ENCODE assay signal across 2 cellular contexts in the genomic region with DNA sequence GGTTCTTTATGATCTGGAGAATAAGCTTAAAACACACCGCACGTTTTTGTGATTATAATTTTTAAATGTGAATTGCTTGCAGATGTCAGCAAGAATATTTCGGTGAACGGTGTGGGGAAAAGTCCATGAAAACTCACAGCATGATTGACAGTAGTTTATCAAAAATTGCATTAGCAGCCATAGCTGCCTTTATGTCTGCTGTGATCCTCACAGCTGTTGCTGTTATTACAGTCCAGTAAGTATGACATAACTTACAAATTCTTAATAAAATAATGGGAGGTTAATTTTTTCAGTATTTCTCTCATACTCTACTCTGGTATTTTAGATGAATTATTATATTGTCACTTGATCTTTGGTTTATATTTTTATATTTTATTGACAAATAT.
TF ChIP-seq lines count a peak whose summit lies in the region.

No MANE protein-coding gene starts in this region.

TF ChIP-seq in A549, 52 proteins besides CTCF, POLR2A, EP300 and RAD21:
- no peak for TF ChIP-seq FOSL2 (IDR thresholded peaks at IDR 0.05)
- TF ChIP-seq FOSL2 (CRISPR knock-in tag; IDR thresholded peaks at IDR 0.05): no peak
- no peak for TF ChIP-seq POLR2AphosphoS2 (conservative IDR thresholded peaks at IDR 0.05; ENCODE audit: low read length)
- TF ChIP-seq, protein P1, sequence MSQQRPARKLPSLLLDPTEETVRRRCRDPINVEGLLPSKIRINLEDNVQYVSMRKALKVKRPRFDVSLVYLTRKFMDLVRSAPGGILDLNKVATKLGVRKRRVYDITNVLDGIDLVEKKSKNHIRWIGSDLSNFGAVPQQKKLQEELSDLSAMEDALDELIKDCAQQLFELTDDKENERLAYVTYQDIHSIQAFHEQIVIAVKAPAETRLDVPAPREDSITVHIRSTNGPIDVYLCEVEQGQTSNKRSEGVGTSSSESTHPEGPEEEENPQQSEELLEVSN (IDR thresholded peaks at IDR 0.05; ENCODE audit: borderline replicate concordance, low read depth): no peak
- TF ChIP-seq BHLHE40 (IDR thresholded peaks at IDR 0.05; ENCODE audit: low read depth, low read length): no peak
- no peak for TF ChIP-seq HDAC2 (IDR thresholded peaks at IDR 0.05)
- TF ChIP-seq ESRRA (IDR thresholded peaks at IDR 0.05; ENCODE audit: borderline replicate concordance, low read length): no peak
- TF ChIP-seq, protein P2, sequence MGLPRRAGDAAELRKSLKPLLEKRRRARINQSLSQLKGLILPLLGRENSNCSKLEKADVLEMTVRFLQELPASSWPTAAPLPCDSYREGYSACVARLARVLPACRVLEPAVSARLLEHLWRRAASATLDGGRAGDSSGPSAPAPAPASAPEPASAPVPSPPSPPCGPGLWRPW (IDR thresholded peaks at IDR 0.05): no peak
- no peak for TF ChIP-seq PHF8 (IDR thresholded peaks at IDR 0.05; ENCODE audit: borderline replicate concordance, low read depth)
- no peak for TF ChIP-seq EHMT2 (IDR thresholded peaks at IDR 0.05; ENCODE audit: low read depth)
- TF ChIP-seq, protein P3, sequence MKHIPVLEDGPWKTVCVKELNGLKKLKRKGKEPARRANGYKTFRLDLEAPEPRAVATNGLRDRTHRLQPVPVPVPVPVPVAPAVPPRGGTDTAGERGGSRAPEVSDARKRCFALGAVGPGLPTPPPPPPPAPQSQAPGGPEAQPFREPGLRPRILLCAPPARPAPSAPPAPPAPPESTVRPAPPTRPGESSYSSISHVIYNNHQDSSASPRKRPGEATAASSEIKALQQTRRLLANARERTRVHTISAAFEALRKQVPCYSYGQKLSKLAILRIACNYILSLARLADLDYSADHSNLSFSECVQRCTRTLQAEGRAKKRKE (CRISPR knock-in tag; IDR thresholded peaks at IDR 0.05; ENCODE audit: low read depth): no peak
- TF ChIP-seq RNF2 (IDR thresholded peaks at IDR 0.05; ENCODE audit: borderline replicate concordance, low read depth): no peak
- no peak for TF ChIP-seq TP53 (CRISPR knock-in tag; IDR thresholded peaks at IDR 0.05)
- TF ChIP-seq HOXB13 (CRISPR knock-in tag; IDR thresholded peaks at IDR 0.05; ENCODE audit: low read depth): no peak

TF ChIP-seq in IMR-90, 13 proteins besides CTCF, POLR2A, EP300 and RAD21:
- TF ChIP-seq FOS (IDR thresholded peaks at IDR 0.05; ENCODE audit: low read depth, low read length) (no peak), RFX5 (IDR thresholded peaks at IDR 0.05; ENCODE audit: low read depth, low read length) (no peak), MXI1 (IDR thresholded peaks at IDR 0.05; ENCODE audit: borderline replicate concordance, low read depth, low read length) (no peak), NFE2L2 (IDR thresholded peaks at IDR 0.05; ENCODE audit: low read depth, low read length) (no peak), MAZ (IDR thresholded peaks at IDR 0.05; ENCODE audit: borderline replicate concordance, low read depth, low read length) (no peak), RCOR1 (IDR thresholded peaks at IDR 0.05; ENCODE audit: insufficient replicate concordance, low read length) (no peak), CEBPB (IDR thresholded peaks at IDR 0.05; ENCODE audit: low read depth, low read length) (no peak), BHLHE40 (IDR thresholded peaks at IDR 0.05; ENCODE audit: low read depth, low read length) (no peak), CHD1 (IDR thresholded peaks at IDR 0.05; ENCODE audit: low read depth, low read length) (no peak), MAFK (IDR thresholded peaks at IDR 0.05; ENCODE audit: low read depth, low read length) (no peak), SMC3 (IDR thresholded peaks at IDR 0.05; ENCODE audit: low read depth, low read length) (no peak)
- TF ChIP-seq, protein P4, sequence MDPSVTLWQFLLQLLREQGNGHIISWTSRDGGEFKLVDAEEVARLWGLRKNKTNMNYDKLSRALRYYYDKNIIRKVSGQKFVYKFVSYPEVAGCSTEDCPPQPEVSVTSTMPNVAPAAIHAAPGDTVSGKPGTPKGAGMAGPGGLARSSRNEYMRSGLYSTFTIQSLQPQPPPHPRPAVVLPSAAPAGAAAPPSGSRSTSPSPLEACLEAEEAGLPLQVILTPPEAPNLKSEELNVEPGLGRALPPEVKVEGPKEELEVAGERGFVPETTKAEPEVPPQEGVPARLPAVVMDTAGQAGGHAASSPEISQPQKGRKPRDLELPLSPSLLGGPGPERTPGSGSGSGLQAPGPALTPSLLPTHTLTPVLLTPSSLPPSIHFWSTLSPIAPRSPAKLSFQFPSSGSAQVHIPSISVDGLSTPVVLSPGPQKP (IDR thresholded peaks at IDR 0.05; ENCODE audit: borderline replicate concordance, low read depth, low read length): no peak
- TF ChIP-seq, protein P5, sequence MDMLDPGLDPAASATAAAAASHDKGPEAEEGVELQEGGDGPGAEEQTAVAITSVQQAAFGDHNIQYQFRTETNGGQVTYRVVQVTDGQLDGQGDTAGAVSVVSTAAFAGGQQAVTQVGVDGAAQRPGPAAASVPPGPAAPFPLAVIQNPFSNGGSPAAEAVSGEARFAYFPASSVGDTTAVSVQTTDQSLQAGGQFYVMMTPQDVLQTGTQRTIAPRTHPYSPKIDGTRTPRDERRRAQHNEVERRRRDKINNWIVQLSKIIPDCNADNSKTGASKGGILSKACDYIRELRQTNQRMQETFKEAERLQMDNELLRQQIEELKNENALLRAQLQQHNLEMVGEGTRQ (IDR thresholded peaks at IDR 0.05; ENCODE audit: low read depth, low read length): no peak
